ENCODE assay signal across 8 cellular contexts in genomic region chr16:88857728-88858339, GRCh38. TPM values are rescaled to one million over a fixed set of nuclear protein-coding genes. Genes with fewer than 3 reads are reported as not detected.
A peak's percentile ranks its signal among the peaks of the same experiment; 100 is the strongest.
DNase-seq lines count a peak whose midpoint lies in the region; ATAC-seq and TF ChIP-seq lines count a peak whose summit lies in the region.

No MANE protein-coding gene starts in this region.

- WGBS in thyroid gland, 2 donors = 17 to 18% methylated on average over 12 of the region's 12 CpGs

- H3K4me3 ChIP-seq in SK-N-MC (peak overlapping the region; percentile 83), parathyroid adenoma (ENCODE audit: low read depth, low read length) (peak overlapping the region; percentile 82), thyroid gland (replicated peaks in 1 of 3) (peak overlapping the region; percentile 56 to 98 (median 88))

- intact Hi-C loops in Right ventricle myocardium inferior (cut with DNase I) (loop anchor here (1.0 to 5.0 kb wide), 3 partner anchors 46 to 359 kb away; partner anchors contain the start of gene ZNF778), cardiac septum (cut with DNase I) (loop anchor here (2.0 to 10.0 kb wide), 2 partner anchors 45 to 237 kb away; partner anchors contain the start of gene ACSF3), Right ventricle myocardium superior (cut with DNase I) (loop anchor here (5.0 kb wide), 1 partner anchor 46 kb away; the partner anchor contains the start of gene APRT), thyroid gland (cut with DNase I) (loop anchor here (5.0 kb wide), 1 partner anchor 46 kb away; the partner anchor contains the start of gene APRT)

- no peak for TF ChIP-seq POLR2A in thyroid gland (IDR thresholded peaks at IDR 0.05)

- H3K9me3 ChIP-seq in SK-N-MC (ENCODE audit: low read depth, low read length) = no peaks in the 10 kb centered on the region
- H3K9me3 ChIP-seq in parathyroid adenoma (ENCODE audit: control insufficient read depth, low read length) = no peaks in the 10 kb centered on the region
- no peaks in the 10 kb centered on the region for H3K9me3 ChIP-seq in thyroid gland

- ATAC-seq in Right ventricle myocardium inferior (peak; percentile 71), Right ventricle myocardium superior (ENCODE audit: poor library complexity) (peak; percentile 71)
- ATAC-seq in activated naive CD4-positive, alpha-beta T cell treated with anti-CD3 and anti-CD28 coated beads, Interleukin-2, amount 50 U/mL, for 72 hours = peak; percentile 52 to 65

- peak overlapping the region; percentile 76 for H3K9ac ChIP-seq in SK-N-MC (ENCODE audit: insufficient read length)
- H3K9ac ChIP-seq in parathyroid adenoma = no peak overlapping the region

- peak overlapping the region; percentile 98 for H2AFZ ChIP-seq in parathyroid adenoma

- H3K4me1 ChIP-seq in parathyroid adenoma (peaks cover 8% of the 10 kb centered on the region), thyroid gland (peaks cover 14 to 17% of the 10 kb centered on the region in 2 donors)

- peaks cover 7 to 16% of the 10 kb centered on the region in 2 donors for H3K36me3 Mint-ChIP-seq in activated naive CD4-positive, alpha-beta T cell treated with anti-CD3 and anti-CD28 coated beads, Interleukin-2, amount 50 U/mL, for 72 hours

- TF ChIP-seq CTCF in parathyroid adenoma (IDR thresholded peaks at IDR 0.05) = peak; percentile 68
- TF ChIP-seq CTCF in thyroid gland (IDR thresholded peaks at IDR 0.05) = peak in 5 of 6 experiments; percentile 20 to 58 (median 40)

- H3K36me3 ChIP-seq in SK-N-MC (ENCODE audit: insufficient read depth, low read length) (no peaks in the 10 kb centered on the region), parathyroid adenoma (ENCODE audit: control insufficient read depth, insufficient read depth, low read length) (no peaks in the 10 kb centered on the region), thyroid gland (peaks cover 22 to 33% of the 10 kb centered on the region in 2 donors)

- peak overlapping the region; percentile 90 to 97 for H3K27ac Mint-ChIP-seq in activated naive CD4-positive, alpha-beta T cell treated with anti-CD3 and anti-CD28 coated beads, Interleukin-2, amount 50 U/mL, for 72 hours

- no peaks in the 10 kb centered on the region for H3K9me3 Mint-ChIP-seq in activated naive CD4-positive, alpha-beta T cell treated with anti-CD3 and anti-CD28 coated beads, Interleukin-2, amount 50 U/mL, for 72 hours

- H3K27me3 ChIP-seq in parathyroid adenoma (ENCODE audit: control insufficient read depth, insufficient read depth, low read length) = no peaks in the 10 kb centered on the region
- no peaks in the 10 kb centered on the region for H3K27me3 ChIP-seq in thyroid gland

- H3K4me2 ChIP-seq in parathyroid adenoma (ENCODE audit: low read length) = peak overlapping the region; percentile 76

- peak; percentile 87 for DNase-seq in Right ventricle myocardium inferior (ENCODE audit: missing footprints)
- no peak for DNase-seq in cardiac septum (ENCODE audit: low spot score)
- DNase-seq in HT-29 (ENCODE audit: low spot score) = peak; percentile 83
- DNase-seq in SK-N-MC (ENCODE audit: low read depth, low spot score) = no peak
- peak; percentile 71 to 77 for DNase-seq in activated naive CD4-positive, alpha-beta T cell treated with anti-CD3 and anti-CD28 coated beads, Interleukin-2, amount 50 U/mL, for 72 hours (ENCODE audit: low spot score in 2 of 2)
- DNase-seq in Right ventricle myocardium superior = peak; percentile 89
- DNase-seq in thyroid gland = peak; percentile 69 to 74

- H3K27ac ChIP-seq in SK-N-MC (no peak overlapping the region), parathyroid adenoma (peak overlapping the region; percentile 68), thyroid gland (peak overlapping the region in 1 of 3 donors; percentile 70)

- H3K79me2 ChIP-seq in parathyroid adenoma = peaks cover 11% of the 10 kb centered on the region

RNA-seq across cellular contexts. Expression of gene TRAPPC2L, which starts 0.9 kb away (rescaled TPM):
- total RNA-seq in Right ventricle myocardium inferior = 58.7 TPM
- total RNA-seq in cardiac septum = 42.3 TPM
- 120 and 125 TPM in 2 replicates for total RNA-seq in HT-29 (2014; rRNA removed; shearing (Covaris generic))
- 10 to 100 TPM; 36.0 to 63.5 TPM for total RNA-seq in activated naive CD4-positive, alpha-beta T cell treated with anti-CD3 and anti-CD28 coated beads, Interleukin-2, amount 50 U/mL, for 72 hours
- total RNA-seq in Right ventricle myocardium superior = 53.0 TPM
- 10 to 100 TPM; 18.9 to 50.4 (median 43.8) TPM for total RNA-seq in thyroid gland

RNA-seq across cellular contexts. Expression of gene GALNS, which starts 1.1 kb away (rescaled TPM):
- 15.8 TPM for total RNA-seq in Right ventricle myocardium inferior
- 18.0 TPM for total RNA-seq in cardiac septum
- 14.1 and 18.4 TPM in 2 replicates for total RNA-seq in HT-29 (2014; rRNA removed; shearing (Covaris generic))
- 10 to 100 TPM; 29.3 to 50.3 TPM for total RNA-seq in activated naive CD4-positive, alpha-beta T cell treated with anti-CD3 and anti-CD28 coated beads, Interleukin-2, amount 50 U/mL, for 72 hours
- total RNA-seq in Right ventricle myocardium superior = 15.9 TPM
- total RNA-seq in thyroid gland = 10 to 100 TPM; 14.4 to 41.9 (median 33.0) TPM

RNA-seq across cellular contexts. Expression of gene PABPN1L, which starts 8.6 kb away (rescaled TPM):
- total RNA-seq in Right ventricle myocardium inferior = not detected
- not detected for total RNA-seq in cardiac septum
- total RNA-seq in HT-29 (2014; rRNA removed; shearing (Covaris generic)) = not detected in 2 replicates
- not detected for total RNA-seq in activated naive CD4-positive, alpha-beta T cell treated with anti-CD3 and anti-CD28 coated beads, Interleukin-2, amount 50 U/mL, for 72 hours
- not detected for total RNA-seq in Right ventricle myocardium superior
- total RNA-seq in thyroid gland = not detected

RNA-seq across cellular contexts. Expression of gene APRT, which starts 46.1 kb away (rescaled TPM):
- total RNA-seq in Right ventricle myocardium inferior (45.3 TPM), cardiac septum (46.6 TPM), Right ventricle myocardium superior (40.4 TPM), thyroid gland (100 to 1,000 TPM in 3 of 4 donors, 10 to 100 TPM in 1; 88.9 to 182 (median 118) TPM)
- total RNA-seq in HT-29 (2014; rRNA removed; shearing (Covaris generic)) = 669 and 675 TPM in 2 replicates
- total RNA-seq in activated naive CD4-positive, alpha-beta T cell treated with anti-CD3 and anti-CD28 coated beads, Interleukin-2, amount 50 U/mL, for 72 hours = 100 to 1,000 TPM; 145 to 168 TPM

RNA-seq across cellular contexts. Expression of gene CDT1, which starts 54.2 kb away (rescaled TPM):
- total RNA-seq in Right ventricle myocardium inferior (0.65 TPM), cardiac septum (0.46 TPM), Right ventricle myocardium superior (1.00 TPM), thyroid gland (1 to 10 TPM in 2 of 4 donors, under 1 TPM in 2; 0.33 to 1.8 (median 0.99) TPM)
- total RNA-seq in HT-29 (2014; rRNA removed; shearing (Covaris generic)) = 120 and 146 TPM in 2 replicates
- total RNA-seq in activated naive CD4-positive, alpha-beta T cell treated with anti-CD3 and anti-CD28 coated beads, Interleukin-2, amount 50 U/mL, for 72 hours = 100 to 1,000 TPM; 145 to 240 TPM

Comparison
In these comparisons a context has a peak if more than half of its experiments do, and no peak if none do; other contexts are left out.
1. DNase-seq: peak in Right ventricle myocardium inferior (single experiment), HT-29 (single experiment), activated naive CD4-positive, alpha-beta T cell treated with anti-CD3 and anti-CD28 coated beads, Interleukin-2, amount 50 U/mL, for 72 hours (2 of 2), Right ventricle myocardium superior (single experiment) and thyroid gland (2 of 2); none in cardiac septum (single experiment) and SK-N-MC (single experiment).
2. Peak in every context shown above with its lines, with median percentiles within 50 percentile points of each other: ATAC-seq and H3K4me3 ChIP-seq.